Comparison of ENCODE assay signal across 1 cellular context in genomic region chr12:6323340-6323994, GRCh38.
TF ChIP-seq lines count a peak whose summit lies in the region.

No MANE protein-coding gene starts in this region.

TF ChIP-seq in HepG2, 621 proteins besides CTCF, POLR2A, EP300 and RAD21 (continued from another document and continues in another):
- TF ChIP-seq, protein P1, sequence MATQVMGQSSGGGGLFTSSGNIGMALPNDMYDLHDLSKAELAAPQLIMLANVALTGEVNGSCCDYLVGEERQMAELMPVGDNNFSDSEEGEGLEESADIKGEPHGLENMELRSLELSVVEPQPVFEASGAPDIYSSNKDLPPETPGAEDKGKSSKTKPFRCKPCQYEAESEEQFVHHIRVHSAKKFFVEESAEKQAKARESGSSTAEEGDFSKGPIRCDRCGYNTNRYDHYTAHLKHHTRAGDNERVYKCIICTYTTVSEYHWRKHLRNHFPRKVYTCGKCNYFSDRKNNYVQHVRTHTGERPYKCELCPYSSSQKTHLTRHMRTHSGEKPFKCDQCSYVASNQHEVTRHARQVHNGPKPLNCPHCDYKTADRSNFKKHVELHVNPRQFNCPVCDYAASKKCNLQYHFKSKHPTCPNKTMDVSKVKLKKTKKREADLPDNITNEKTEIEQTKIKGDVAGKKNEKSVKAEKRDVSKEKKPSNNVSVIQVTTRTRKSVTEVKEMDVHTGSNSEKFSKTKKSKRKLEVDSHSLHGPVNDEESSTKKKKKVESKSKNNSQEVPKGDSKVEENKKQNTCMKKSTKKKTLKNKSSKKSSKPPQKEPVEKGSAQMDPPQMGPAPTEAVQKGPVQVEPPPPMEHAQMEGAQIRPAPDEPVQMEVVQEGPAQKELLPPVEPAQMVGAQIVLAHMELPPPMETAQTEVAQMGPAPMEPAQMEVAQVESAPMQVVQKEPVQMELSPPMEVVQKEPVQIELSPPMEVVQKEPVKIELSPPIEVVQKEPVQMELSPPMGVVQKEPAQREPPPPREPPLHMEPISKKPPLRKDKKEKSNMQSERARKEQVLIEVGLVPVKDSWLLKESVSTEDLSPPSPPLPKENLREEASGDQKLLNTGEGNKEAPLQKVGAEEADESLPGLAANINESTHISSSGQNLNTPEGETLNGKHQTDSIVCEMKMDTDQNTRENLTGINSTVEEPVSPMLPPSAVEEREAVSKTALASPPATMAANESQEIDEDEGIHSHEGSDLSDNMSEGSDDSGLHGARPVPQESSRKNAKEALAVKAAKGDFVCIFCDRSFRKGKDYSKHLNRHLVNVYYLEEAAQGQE (IDR thresholded peaks at IDR 0.05; ENCODE audit: borderline replicate concordance in 1 of 2, low read depth in 1 of 2, low read length in 2 of 2) = no peak
- TF ChIP-seq FOXO1 (CRISPR knock-in tag; IDR thresholded peaks at IDR 0.05) (no peak), GMEB1 (CRISPR knock-in tag; IDR thresholded peaks at IDR 0.05; ENCODE audit: borderline replicate concordance) (no peak), RAD51 (IDR thresholded peaks at IDR 0.05; ENCODE audit: borderline replicate concordance) (no peak), BCL6 (CRISPR knock-in tag; IDR thresholded peaks at IDR 0.05) (no peak), SOX6 (IDR thresholded peaks at IDR 0.05) (no peak), SOX6 (CRISPR knock-in tag; IDR thresholded peaks at IDR 0.05) (no peak), SRY (CRISPR knock-in tag; IDR thresholded peaks at IDR 0.05) (no peak), ZNF598 (CRISPR knock-in tag; IDR thresholded peaks at IDR 0.05; ENCODE audit: borderline replicate concordance) (no peak), PRPF4 (IDR thresholded peaks at IDR 0.05; ENCODE audit: low read depth, low read length, poor library complexity, severe bottlenecking) (no peak), HOXA7 (CRISPR knock-in tag; IDR thresholded peaks at IDR 0.05) (no peak), ZFP36L1 (CRISPR knock-in tag; IDR thresholded peaks at IDR 0.05) (no peak), PHF20 (CRISPR knock-in tag; IDR thresholded peaks at IDR 0.05) (no peak), ZFP82 (CRISPR knock-in tag; IDR thresholded peaks at IDR 0.05; ENCODE audit: borderline replicate concordance) (no peak), RNF2 (conservative IDR thresholded peaks at IDR 0.05; ENCODE audit: low read depth) (no peak), ZBTB39 (CRISPR knock-in tag; IDR thresholded peaks at IDR 0.05) (no peak), CHD2 (IDR thresholded peaks at IDR 0.05; ENCODE audit: low read depth, low read length) (no peak), ZC3H13 (CRISPR knock-in tag; IDR thresholded peaks at IDR 0.05) (no peak), MED1 (CRISPR knock-in tag; IDR thresholded peaks at IDR 0.05) (peak; percentile 16; the same call in 1 of the 2 replicates), TARDBP (CRISPR knock-in tag; IDR thresholded peaks at IDR 0.05) (no peak), KLF11 (CRISPR knock-in tag; IDR thresholded peaks at IDR 0.05) (no peak), HNRNPUL1 (IDR thresholded peaks at IDR 0.05; ENCODE audit: low read depth, low read length) (no peak), MAFG (CRISPR knock-in tag; IDR thresholded peaks at IDR 0.05) (peak; percentile 37; the same call in 1 of the 2 replicates), SMAD3 (CRISPR knock-in tag; IDR thresholded peaks at IDR 0.05) (no peak), ZNF430 (CRISPR knock-in tag; IDR thresholded peaks at IDR 0.05) (no peak), ZNF747 (CRISPR knock-in tag; IDR thresholded peaks at IDR 0.05; ENCODE audit: borderline replicate concordance) (no peak), IRF2 (CRISPR knock-in tag; IDR thresholded peaks at IDR 0.05) (no peak), RFX3 (CRISPR knock-in tag; IDR thresholded peaks at IDR 0.05) (no peak), ZNF619 (CRISPR knock-in tag; IDR thresholded peaks at IDR 0.05) (no peak), EZH2 (conservative IDR thresholded peaks at IDR 0.05; ENCODE audit: low read depth, low read length) (no peak), PAXIP1 (CRISPR knock-in tag; conservative IDR thresholded peaks at IDR 0.05) (0 out of 2 replicates have a peak, but pooled peaks have one; percentile 8), FOXK2 (IDR thresholded peaks at IDR 0.05) (no peak), ZFP90 (CRISPR knock-in tag; IDR thresholded peaks at IDR 0.05; ENCODE audit: borderline replicate concordance) (no peak), ZNF577 (CRISPR knock-in tag; IDR thresholded peaks at IDR 0.05; ENCODE audit: borderline replicate concordance, low read depth) (no peak)
- TF ChIP-seq, protein P2, sequence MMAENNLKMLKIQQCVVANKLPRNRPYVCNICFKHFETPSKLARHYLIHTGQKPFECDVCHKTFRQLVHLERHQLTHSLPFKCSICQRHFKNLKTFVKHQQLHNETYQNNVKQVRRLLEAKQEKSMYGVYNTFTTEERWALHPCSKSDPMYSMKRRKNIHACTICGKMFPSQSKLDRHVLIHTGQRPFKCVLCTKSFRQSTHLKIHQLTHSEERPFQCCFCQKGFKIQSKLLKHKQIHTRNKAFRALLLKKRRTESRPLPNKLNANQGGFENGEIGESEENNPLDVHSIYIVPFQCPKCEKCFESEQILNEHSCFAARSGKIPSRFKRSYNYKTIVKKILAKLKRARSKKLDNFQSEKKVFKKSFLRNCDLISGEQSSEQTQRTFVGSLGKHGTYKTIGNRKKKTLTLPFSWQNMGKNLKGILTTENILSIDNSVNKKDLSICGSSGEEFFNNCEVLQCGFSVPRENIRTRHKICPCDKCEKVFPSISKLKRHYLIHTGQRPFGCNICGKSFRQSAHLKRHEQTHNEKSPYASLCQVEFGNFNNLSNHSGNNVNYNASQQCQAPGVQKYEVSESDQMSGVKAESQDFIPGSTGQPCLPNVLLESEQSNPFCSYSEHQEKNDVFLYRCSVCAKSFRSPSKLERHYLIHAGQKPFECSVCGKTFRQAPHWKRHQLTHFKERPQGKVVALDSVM (CRISPR knock-in tag; IDR thresholded peaks at IDR 0.05) = no peak
- TF ChIP-seq, protein P3, sequence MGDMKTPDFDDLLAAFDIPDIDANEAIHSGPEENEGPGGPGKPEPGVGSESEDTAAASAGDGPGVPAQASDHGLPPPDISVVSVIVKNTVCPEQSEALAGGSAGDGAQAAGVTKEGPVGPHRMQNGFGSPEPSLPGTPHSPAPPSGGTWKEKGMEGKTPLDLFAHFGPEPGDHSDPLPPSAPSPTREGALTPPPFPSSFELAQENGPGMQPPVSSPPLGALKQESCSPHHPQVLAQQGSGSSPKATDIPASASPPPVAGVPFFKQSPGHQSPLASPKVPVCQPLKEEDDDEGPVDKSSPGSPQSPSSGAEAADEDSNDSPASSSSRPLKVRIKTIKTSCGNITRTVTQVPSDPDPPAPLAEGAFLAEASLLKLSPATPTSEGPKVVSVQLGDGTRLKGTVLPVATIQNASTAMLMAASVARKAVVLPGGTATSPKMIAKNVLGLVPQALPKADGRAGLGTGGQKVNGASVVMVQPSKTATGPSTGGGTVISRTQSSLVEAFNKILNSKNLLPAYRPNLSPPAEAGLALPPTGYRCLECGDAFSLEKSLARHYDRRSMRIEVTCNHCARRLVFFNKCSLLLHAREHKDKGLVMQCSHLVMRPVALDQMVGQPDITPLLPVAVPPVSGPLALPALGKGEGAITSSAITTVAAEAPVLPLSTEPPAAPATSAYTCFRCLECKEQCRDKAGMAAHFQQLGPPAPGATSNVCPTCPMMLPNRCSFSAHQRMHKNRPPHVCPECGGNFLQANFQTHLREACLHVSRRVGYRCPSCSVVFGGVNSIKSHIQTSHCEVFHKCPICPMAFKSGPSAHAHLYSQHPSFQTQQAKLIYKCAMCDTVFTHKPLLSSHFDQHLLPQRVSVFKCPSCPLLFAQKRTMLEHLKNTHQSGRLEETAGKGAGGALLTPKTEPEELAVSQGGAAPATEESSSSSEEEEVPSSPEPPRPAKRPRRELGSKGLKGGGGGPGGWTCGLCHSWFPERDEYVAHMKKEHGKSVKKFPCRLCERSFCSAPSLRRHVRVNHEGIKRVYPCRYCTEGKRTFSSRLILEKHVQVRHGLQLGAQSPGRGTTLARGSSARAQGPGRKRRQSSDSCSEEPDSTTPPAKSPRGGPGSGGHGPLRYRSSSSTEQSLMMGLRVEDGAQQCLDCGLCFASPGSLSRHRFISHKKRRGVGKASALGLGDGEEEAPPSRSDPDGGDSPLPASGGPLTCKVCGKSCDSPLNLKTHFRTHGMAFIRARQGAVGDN (CRISPR knock-in tag; IDR thresholded peaks at IDR 0.05) = peak; percentile 35
- TF ChIP-seq, protein P4, sequence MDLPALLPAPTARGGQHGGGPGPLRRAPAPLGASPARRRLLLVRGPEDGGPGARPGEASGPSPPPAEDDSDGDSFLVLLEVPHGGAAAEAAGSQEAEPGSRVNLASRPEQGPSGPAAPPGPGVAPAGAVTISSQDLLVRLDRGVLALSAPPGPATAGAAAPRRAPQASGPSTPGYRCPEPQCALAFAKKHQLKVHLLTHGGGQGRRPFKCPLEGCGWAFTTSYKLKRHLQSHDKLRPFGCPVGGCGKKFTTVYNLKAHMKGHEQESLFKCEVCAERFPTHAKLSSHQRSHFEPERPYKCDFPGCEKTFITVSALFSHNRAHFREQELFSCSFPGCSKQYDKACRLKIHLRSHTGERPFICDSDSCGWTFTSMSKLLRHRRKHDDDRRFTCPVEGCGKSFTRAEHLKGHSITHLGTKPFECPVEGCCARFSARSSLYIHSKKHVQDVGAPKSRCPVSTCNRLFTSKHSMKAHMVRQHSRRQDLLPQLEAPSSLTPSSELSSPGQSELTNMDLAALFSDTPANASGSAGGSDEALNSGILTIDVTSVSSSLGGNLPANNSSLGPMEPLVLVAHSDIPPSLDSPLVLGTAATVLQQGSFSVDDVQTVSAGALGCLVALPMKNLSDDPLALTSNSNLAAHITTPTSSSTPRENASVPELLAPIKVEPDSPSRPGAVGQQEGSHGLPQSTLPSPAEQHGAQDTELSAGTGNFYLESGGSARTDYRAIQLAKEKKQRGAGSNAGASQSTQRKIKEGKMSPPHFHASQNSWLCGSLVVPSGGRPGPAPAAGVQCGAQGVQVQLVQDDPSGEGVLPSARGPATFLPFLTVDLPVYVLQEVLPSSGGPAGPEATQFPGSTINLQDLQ (CRISPR knock-in tag; IDR thresholded peaks at IDR 0.05) = no peak
- TF ChIP-seq, protein P5, sequence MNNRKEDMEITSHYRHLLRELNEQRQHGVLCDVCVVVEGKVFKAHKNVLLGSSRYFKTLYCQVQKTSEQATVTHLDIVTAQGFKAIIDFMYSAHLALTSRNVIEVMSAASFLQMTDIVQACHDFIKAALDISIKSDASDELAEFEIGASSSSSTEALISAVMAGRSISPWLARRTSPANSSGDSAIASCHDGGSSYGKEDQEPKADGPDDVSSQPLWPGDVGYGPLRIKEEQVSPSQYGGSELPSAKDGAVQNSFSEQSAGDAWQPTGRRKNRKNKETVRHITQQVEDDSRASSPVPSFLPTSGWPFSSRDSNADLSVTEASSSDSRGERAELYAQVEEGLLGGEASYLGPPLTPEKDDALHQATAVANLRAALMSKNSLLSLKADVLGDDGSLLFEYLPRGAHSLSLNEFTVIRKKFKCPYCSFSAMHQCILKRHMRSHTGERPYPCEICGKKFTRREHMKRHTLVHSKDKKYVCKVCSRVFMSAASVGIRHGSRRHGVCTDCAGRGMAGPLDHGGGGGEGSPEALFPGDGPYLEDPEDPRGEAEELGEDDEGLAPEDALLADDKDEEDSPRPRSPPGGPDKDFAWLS (CRISPR knock-in tag; IDR thresholded peaks at IDR 0.05; ENCODE audit: borderline replicate concordance) = no peak
